ENCODE assay signal across 19 cellular contexts in genomic region chr18:25223899-25224607, GRCh38.
"Had no signal": no experiment of that assay in that cellular context is flagged by ENCODE, and none has a peak within 500 bp of the region (broad histone marks: within the 10 kb centered on the region; RNA-seq: fewer than 3 reads in every experiment).

No MANE protein-coding gene starts in this region.

- H3K36me3 ChIP-seq: ascending aorta, breast epithelium, neutrophil, thoracic aorta had no signal

- H3K4me1 ChIP-seq: breast epithelium had no signal

- ATAC-seq: activated naive CD8-positive, alpha-beta T cell treated with anti-CD3 and anti-CD28 coated beads, Interleukin-2, amount 50 U/mL, for 24 hours; activated T-helper 17 cell treated with anti-CD3 and anti-CD28 coated beads, Interleukin-2, amount 50 U/mL, for 72 hours; naive thymus-derived CD4-positive, alpha-beta T cell; upper lobe of right lung had no signal

- H3K27ac ChIP-seq: breast epithelium, neutrophil, stomach, thoracic aorta, upper lobe of right lung, VCaP had no signal

- DNase-seq: activated CD4-positive, alpha-beta T cell treated with anti-CD3 and anti-CD28 coated beads for 1 hour; activated CD4-positive, alpha-beta T cell treated with anti-CD3 and anti-CD28 coated beads, Interleukin-2, amount 50 U/mL, for 4 hours; activated naive CD4-positive, alpha-beta T cell treated with anti-CD3 and anti-CD28 coated beads for 36 hours; activated naive CD8-positive, alpha-beta T cell treated with anti-CD3 and anti-CD28 coated beads, Interleukin-2, amount 50 U/mL, for 24 hours; esophagus squamous epithelium; head of caudate nucleus; naive thymus-derived CD4-positive, alpha-beta T cell; stomach; T-helper 1 cell; T1000; upper lobe of right lung had no signal

- H3K27me3 ChIP-seq: ascending aorta, breast epithelium, dorsolateral prefrontal cortex, esophagus squamous epithelium, neutrophil, stomach, upper lobe of right lung had no signal

- H3K9me3 ChIP-seq: ascending aorta, breast epithelium, esophagus squamous epithelium, neutrophil, SK-N-SH, stomach, thoracic aorta, upper lobe of right lung had no signal

- H3K4me3 ChIP-seq: ascending aorta, breast epithelium, dorsolateral prefrontal cortex, esophagus squamous epithelium, stomach, thoracic aorta, upper lobe of right lung had no signal
